Comparison of ENCODE assay signal across 26 cellular contexts in the genomic region with DNA sequence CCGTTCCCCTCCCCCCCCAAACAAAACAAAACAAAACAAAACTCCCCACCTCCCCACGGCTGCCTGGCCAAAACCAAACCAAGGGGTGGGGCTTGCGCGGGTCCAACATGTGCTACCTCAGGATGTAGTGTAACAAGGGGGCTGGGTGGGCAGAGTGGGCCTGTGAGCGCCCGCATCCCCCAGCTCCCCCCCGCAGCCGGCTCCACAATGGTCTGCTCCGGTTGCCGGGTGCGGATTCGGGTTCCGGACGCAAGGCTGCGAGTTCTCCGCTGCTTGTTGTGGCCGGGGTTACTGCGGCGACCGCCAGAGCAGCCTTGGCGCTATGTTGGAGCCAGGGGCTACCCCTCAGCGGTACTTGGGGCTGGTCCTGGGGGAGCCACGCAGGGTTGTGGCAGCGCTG. TPM values are rescaled to one million over a fixed set of nuclear protein-coding genes. Genes with fewer than 3 reads are reported as not detected.
DNase-seq lines count a peak whose midpoint lies in the region; ATAC-seq, FAIRE-seq and TF ChIP-seq lines count a peak whose summit lies in the region.
"Had no signal": no experiment of that assay in that cellular context is flagged by ENCODE, and none has a peak within 500 bp of the region (broad histone marks: within the 10 kb centered on the region; RNA-seq: fewer than 3 reads in every experiment).

No MANE protein-coding gene starts in this region.

- CTCF ChIA-PET in A673 (lab: Charles Lee) = no interaction called here

- H3K4ac ChIP-seq in mesendoderm (ENCODE audit: low read depth, low read length) = no peak overlapping the region

- H3K9me3 Mint-ChIP-seq in activated naive CD8-positive, alpha-beta T cell (ENCODE audit: low read depth) = no peaks in the 10 kb centered on the region
- no peaks in the 10 kb centered on the region for H3K9me3 Mint-ChIP-seq in activated naive CD8-positive, alpha-beta T cell treated with anti-CD3 and anti-CD28 coated beads, Interleukin-2, amount 50 U/mL, for 24 hours
- peaks cover 5% of the 10 kb centered on the region for H3K9me3 Mint-ChIP-seq in glutamatergic neuron (ENCODE audit: unreplicated experiment)
- H3K9me3 Mint-ChIP-seq: natural killer cell, type B pancreatic cell had no signal

- no peak overlapping the region for H3K18ac ChIP-seq in mesendoderm (ENCODE audit: low read length)

- peaks cover 2% of the 10 kb centered on the region for H3K79me2 ChIP-seq in mesendoderm (ENCODE audit: control insufficient read depth, insufficient read depth, low read length)

- TF ChIP-seq CTCF in glutamatergic neuron (IDR thresholded peaks at IDR 0.05; ENCODE audit: partially characterized antibody, unreplicated experiment) (no peak), A673 (conservative IDR thresholded peaks at IDR 0.05; ENCODE audit: low read depth, low read length) (no peak)

- no peaks in the 10 kb centered on the region for H3K9me3 ChIP-seq in A673 (ENCODE audit: low read depth, low read length, poor library complexity, severe bottlenecking)
- H3K9me3 ChIP-seq: A549, BE2C, gastroesophageal sphincter had no signal

- no peak overlapping the region for H4K5ac ChIP-seq in mesendoderm (ENCODE audit: low read length)

- H3K56ac ChIP-seq in mesendoderm (ENCODE audit: low read length) = peak overlapping the region; percentile 80

- H3K4me3 ChIP-seq in mesendoderm (ENCODE audit: low read length) = no peak overlapping the region
- H3K4me3 ChIP-seq in A673 (ENCODE audit: low read depth, low read length, poor library complexity, severe bottlenecking) = no peak overlapping the region
- H3K4me3 ChIP-seq: A549, gastroesophageal sphincter had no signal

- H3K4me1 ChIP-seq in mesendoderm (ENCODE audit: control insufficient read depth, low read depth, low read length) (peaks cover 5% of the 10 kb centered on the region), A673 (ENCODE audit: insufficient read depth, low read length, poor library complexity, severe bottlenecking) (peaks cover 8% of the 10 kb centered on the region)
- H3K4me1 ChIP-seq: BE2C had no signal

- no peak overlapping the region for H2BK5ac ChIP-seq in mesendoderm (ENCODE audit: low read length)

- ATAC-seq in activated naive CD8-positive, alpha-beta T cell treated with anti-CD3 and anti-CD28 coated beads, Interleukin-2, amount 50 U/mL, for 24 hours = no peak
- ATAC-seq in GM18861 (IDR thresholded peaks at IDR 0.05; ENCODE audit: unreplicated experiment) = no peak
- ATAC-seq: A549, gastroesophageal sphincter, left lobe of liver, natural killer cell, sciatic nerve had no signal

- no peak overlapping the region for H2AK5ac ChIP-seq in mesendoderm (ENCODE audit: low read length)

- DNase-seq in activated naive CD8-positive, alpha-beta T cell treated with anti-CD3 and anti-CD28 coated beads, Interleukin-2, amount 50 U/mL, for 24 hours = no peak
- peak; percentile 42 for DNase-seq in glutamatergic neuron
- DNase-seq in mesendoderm = peak; percentile 88
- DNase-seq in foreskin melanocyte = no peak
- no peak for DNase-seq in GM12892 (ENCODE audit: insufficient read length)
- DNase-seq in A673 (ENCODE audit: low spot score) = no peak
- DNase-seq: BE2C; brain microvascular endothelial cell; Karpas-422; natural killer cell; NCI-H1694; NCI-H2171; NCI-H524; NK-92 treated with Interleukin-12 subunit alpha and Interleukin-12 subunit beta, amount 100 ng/mL, for 24 hours; SHP77; stimulated activated CD8-positive, alpha-beta memory T cell treated with anti-CD3 and anti-CD28 coated beads, Interleukin-4, amount 100 ng/mL, for 48 hours; T-helper 9 cell; WERI-Rb-1 had no signal

- no peak for FAIRE-seq in GM12892 (lab: Jason Lieb, UNC)
- FAIRE-seq: A549, HTR-8/SVneo had no signal

- no peak for TF ChIP-seq POLR2A in GM12892 (IDR thresholded peaks at IDR 0.05; ENCODE audit: low read depth, low read length)

- peak overlapping the region; percentile 56 for H3K4me2 ChIP-seq in mesendoderm (ENCODE audit: low read length)
- H3K4me2 ChIP-seq: A549 had no signal

- H3K23ac ChIP-seq in mesendoderm (ENCODE audit: low read length) = peak overlapping the region; percentile 81

- H3K27me3 ChIP-seq in mesendoderm (ENCODE audit: insufficient read depth, low read length, poor library complexity) = no peaks in the 10 kb centered on the region
- H3K27me3 ChIP-seq in A673 (replicated peaks; ENCODE audit: insufficient read depth, low read depth, low read length, poor library complexity) = no peaks in the 10 kb centered on the region
- H3K27me3 ChIP-seq: BE2C, brain microvascular endothelial cell, gastroesophageal sphincter had no signal

- H3K36me3 ChIP-seq in mesendoderm (ENCODE audit: control insufficient read depth, insufficient read depth, low read length) (no peaks in the 10 kb centered on the region), A673 (ENCODE audit: insufficient read depth, low read length, poor library complexity, severe bottlenecking) (no peaks in the 10 kb centered on the region)
- H3K36me3 ChIP-seq: BE2C, brain microvascular endothelial cell, WERI-Rb-1 had no signal

- H2BK15ac ChIP-seq in mesendoderm (replicated peaks; ENCODE audit: low read depth) = no peak overlapping the region

- BruUV-seq in A673 (replicated peaks; lab: Mats Ljungman, UMichigan) = no TSS peak

- intact Hi-C loops in A673 (cut with micrococcal nuclease; ENCODE audit: unreplicated experiment) = no loop called here

- POLR2A ChIA-PET in A673 (lab: Charles Lee; ENCODE audit: low non-redundant PET) = no interaction called here

- H3K27ac Mint-ChIP-seq in activated naive CD8-positive, alpha-beta T cell = peak overlapping the region; percentile 29
- H3K27ac Mint-ChIP-seq in activated naive CD8-positive, alpha-beta T cell treated with anti-CD3 and anti-CD28 coated beads, Interleukin-2, amount 50 U/mL, for 24 hours = no peak overlapping the region
- H3K27ac Mint-ChIP-seq in glutamatergic neuron (ENCODE audit: unreplicated experiment) = no peak overlapping the region
- H3K27ac Mint-ChIP-seq: natural killer cell, type B pancreatic cell had no signal

- peaks cover 10% of the 10 kb centered on the region for H3K79me1 ChIP-seq in mesendoderm (ENCODE audit: low read length)

- H3K36me3 Mint-ChIP-seq in activated naive CD8-positive, alpha-beta T cell = peaks cover 2% of the 10 kb centered on the region
- H3K36me3 Mint-ChIP-seq in activated naive CD8-positive, alpha-beta T cell treated with anti-CD3 and anti-CD28 coated beads, Interleukin-2, amount 50 U/mL, for 24 hours (ENCODE audit: low read depth) = peaks cover 12% of the 10 kb centered on the region
- no peaks in the 10 kb centered on the region for H3K36me3 Mint-ChIP-seq in glutamatergic neuron (ENCODE audit: unreplicated experiment)
- H3K36me3 Mint-ChIP-seq: natural killer cell had no signal

- H3K9ac ChIP-seq in mesendoderm (ENCODE audit: low read length) = peak overlapping the region; percentile 62

- H3K27ac ChIP-seq in mesendoderm (ENCODE audit: low read depth, low read length) = no peak overlapping the region
- no peak overlapping the region for H3K27ac ChIP-seq in A673 (ENCODE audit: low read depth, low read length, poor library complexity, severe bottlenecking)
- H3K27ac ChIP-seq: A549, brain microvascular endothelial cell, gastroesophageal sphincter, WERI-Rb-1 had no signal

- no peak overlapping the region for H2BK120ac ChIP-seq in mesendoderm (ENCODE audit: low read depth, low read length)

- no peak overlapping the region for H4K8ac ChIP-seq in mesendoderm (ENCODE audit: low read depth, low read length)

- H3K4me1 Mint-ChIP-seq in activated naive CD8-positive, alpha-beta T cell (ENCODE audit: low read depth) = peaks cover 40% of the 10 kb centered on the region
- peaks cover 37% of the 10 kb centered on the region for H3K4me1 Mint-ChIP-seq in activated naive CD8-positive, alpha-beta T cell treated with anti-CD3 and anti-CD28 coated beads, Interleukin-2, amount 50 U/mL, for 24 hours
- peaks cover 10% of the 10 kb centered on the region for H3K4me1 Mint-ChIP-seq in glutamatergic neuron (ENCODE audit: low read depth, unreplicated experiment)

- WGBS in mesendoderm (ENCODE audit: extremely low coverage, insufficient coverage, low lambda C conversion rate) = no CpG with 5 or more reads among the region's 24 CpGs

- H3K4me3 Mint-ChIP-seq in activated naive CD8-positive, alpha-beta T cell = no peak overlapping the region
- no peak overlapping the region for H3K4me3 Mint-ChIP-seq in activated naive CD8-positive, alpha-beta T cell treated with anti-CD3 and anti-CD28 coated beads, Interleukin-2, amount 50 U/mL, for 24 hours
- H3K4me3 Mint-ChIP-seq in glutamatergic neuron (ENCODE audit: unreplicated experiment) = peak overlapping the region; percentile 35
- H3K4me3 Mint-ChIP-seq: natural killer cell, type B pancreatic cell had no signal

- no peaks in the 10 kb centered on the region for H3K27me3 Mint-ChIP-seq in activated naive CD8-positive, alpha-beta T cell
- no peaks in the 10 kb centered on the region for H3K27me3 Mint-ChIP-seq in activated naive CD8-positive, alpha-beta T cell treated with anti-CD3 and anti-CD28 coated beads, Interleukin-2, amount 50 U/mL, for 24 hours
- H3K27me3 Mint-ChIP-seq in glutamatergic neuron (ENCODE audit: unreplicated experiment) = peaks cover 10% of the 10 kb centered on the region

RNA-seq across cellular contexts. Expression of gene C10orf143, which starts 4.9 kb away (rescaled TPM):
- total RNA-seq in glutamatergic neuron (ENCODE audit: unreplicated experiment) (0.96 TPM), A673 (2021) (1.8 and 2.0 TPM in 2 replicates)
- polyA plus RNA-seq in mesendoderm (2013, experiment 1 of 2) = 2.3 TPM
- polyA plus RNA-seq in mesendoderm (2013, experiment 2 of 2) = 2.2 TPM
- 2.3 TPM for polyA plus RNA-seq in GM12892 (2012; ENCODE audit: missing spikeins)

RNA-seq across cellular contexts. Expression of gene GLRX3, which starts 30.5 kb away (rescaled TPM):
- total RNA-seq in glutamatergic neuron (ENCODE audit: unreplicated experiment) (80.1 TPM), A673 (2021) (186 and 197 TPM in 2 replicates)
- 226 TPM for polyA plus RNA-seq in mesendoderm (2013, experiment 1 of 2)
- 225 TPM for polyA plus RNA-seq in mesendoderm (2013, experiment 2 of 2)
- polyA plus RNA-seq in GM12892 (2012; ENCODE audit: missing spikeins) = 131 TPM

Comparison
In these comparisons a context has a peak if more than half of its experiments do, and no peak if none do; other contexts are left out.
1. DNase-seq: peak in glutamatergic neuron (single experiment) and mesendoderm (single experiment); none in activated naive CD8-positive, alpha-beta T cell treated with anti-CD3 and anti-CD28 coated beads, Interleukin-2, amount 50 U/mL, for 24 hours (single experiment), foreskin melanocyte (single experiment), GM12892 (single experiment) and A673 (single experiment).